In the genomic region with DNA sequence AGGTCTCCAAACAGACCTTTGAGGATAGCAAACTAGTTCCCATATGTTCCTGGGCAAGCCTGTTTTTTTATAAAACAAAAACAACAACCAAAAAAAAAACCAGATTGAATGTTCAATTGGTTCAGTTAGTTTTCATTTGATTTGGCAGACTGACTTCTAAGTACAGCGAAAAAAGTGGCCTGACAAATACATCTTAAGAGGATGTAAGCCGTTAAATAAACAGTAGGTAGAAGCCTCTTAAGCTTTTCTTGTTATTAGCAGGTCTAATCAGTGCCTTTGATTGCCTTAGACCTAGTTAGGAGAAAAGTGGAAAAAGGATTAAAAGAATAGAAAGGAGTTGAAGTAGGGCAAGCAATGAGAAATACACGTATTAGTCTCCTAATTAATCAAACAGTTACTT, we compare ENCODE assay signal across 17 cellular contexts.
"Had no signal": no experiment of that assay in that cellular context is flagged by ENCODE, and none has a peak within 500 bp of the region (broad histone marks: within the 10 kb centered on the region; RNA-seq: fewer than 3 reads in every experiment).

No MANE protein-coding gene starts in this region.

- H3K27ac Mint-ChIP-seq: activated CD4-positive, alpha-beta memory T cell treated with anti-CD3 and anti-CD28 coated beads, Interleukin-2, amount 10 ng/mL, durations not matched to agents 7 days and 5 days; activated CD8-positive, alpha-beta memory T cell treated with anti-CD3 and anti-CD28 coated beads, Interleukin-2, amount 10 ng/mL, durations not matched to agents 7 days and 5 days; stimulated activated effector memory CD8-positive, alpha-beta T cell treated with anti-CD3 and anti-CD28 coated beads, Interleukin-12 subunit alpha, Interleukin-12 subunit beta, amount 100 ng/mL, for 72 hours had no signal

- DNase-seq: activated CD4-positive, alpha-beta memory T cell treated with anti-CD3 and anti-CD28 coated beads, Interleukin-2, amount 10 ng/mL, durations not matched to agents 7 days and 5 days; activated CD4-positive, alpha-beta T cell treated with anti-CD3 and anti-CD28 coated beads for 48 hours; activated CD4-positive, CD25-positive, alpha-beta regulatory T cell; activated CD8-positive, alpha-beta memory T cell treated with anti-CD3 and anti-CD28 coated beads, Interleukin-2, amount 10 ng/mL, durations not matched to agents 7 days and 5 days; activated naive CD4-positive, alpha-beta T cell treated with Interleukin-2 at 50 U/mL for 16 hours; brain microvascular endothelial cell; central memory CD4-positive, alpha-beta T cell; colonic mucosa; gastrocnemius medialis; heart left ventricle; natural killer cell; stimulated activated CD4-positive, alpha-beta T cell treated with anti-CD3 and anti-CD28 coated beads, Interleukin-4, amount 100 ng/mL, for 24 hours; stomach; T-helper 9 cell; trophoblast cell had no signal

- H3K36me3 Mint-ChIP-seq: natural killer cell had no signal

- ATAC-seq: activated CD8-positive, alpha-beta memory T cell treated with anti-CD3 and anti-CD28 coated beads, Interleukin-2, amount 10 ng/mL, durations not matched to agents 7 days and 5 days; gastrocnemius medialis; sciatic nerve; stimulated activated effector memory CD8-positive, alpha-beta T cell treated with anti-CD3 and anti-CD28 coated beads, Interleukin-12 subunit alpha, Interleukin-12 subunit beta, amount 100 ng/mL, for 72 hours had no signal

- H3K4me3 Mint-ChIP-seq: activated CD4-positive, alpha-beta memory T cell treated with anti-CD3 and anti-CD28 coated beads, Interleukin-2, amount 10 ng/mL, durations not matched to agents 7 days and 5 days; activated CD8-positive, alpha-beta memory T cell treated with anti-CD3 and anti-CD28 coated beads, Interleukin-2, amount 10 ng/mL, durations not matched to agents 7 days and 5 days; natural killer cell; stimulated activated effector memory CD8-positive, alpha-beta T cell treated with anti-CD3 and anti-CD28 coated beads, Interleukin-12 subunit alpha, Interleukin-12 subunit beta, amount 100 ng/mL, for 72 hours had no signal

- H3K27me3 Mint-ChIP-seq: activated CD4-positive, alpha-beta memory T cell treated with anti-CD3 and anti-CD28 coated beads, Interleukin-2, amount 10 ng/mL, durations not matched to agents 7 days and 5 days; activated CD8-positive, alpha-beta memory T cell treated with anti-CD3 and anti-CD28 coated beads, Interleukin-2, amount 10 ng/mL, durations not matched to agents 7 days and 5 days had no signal

- H3K9me3 Mint-ChIP-seq: activated CD4-positive, alpha-beta memory T cell treated with anti-CD3 and anti-CD28 coated beads, Interleukin-2, amount 10 ng/mL, durations not matched to agents 7 days and 5 days; natural killer cell; stimulated activated effector memory CD8-positive, alpha-beta T cell treated with anti-CD3 and anti-CD28 coated beads, Interleukin-12 subunit alpha, Interleukin-12 subunit beta, amount 100 ng/mL, for 72 hours had no signal
